ENCODE assay signal across 18 cellular contexts in genomic region chr17:50308666-50309065, GRCh38. TPM values are rescaled to one million over a fixed set of nuclear protein-coding genes. Genes with fewer than 3 reads are reported as not detected.
"Had no signal": no experiment of that assay in that cellular context is flagged by ENCODE, and none has a peak within 500 bp of the region (broad histone marks: within the 10 kb centered on the region; RNA-seq: fewer than 3 reads in every experiment).

No MANE protein-coding gene starts in this region.

- H3K4me2 ChIP-seq: neural progenitor cell had no signal

- H3K9me3 Mint-ChIP-seq: activated naive CD8-positive, alpha-beta T cell treated with anti-CD3 and anti-CD28 coated beads, Interleukin-2, amount 10 ng/mL, durations not matched to agents 7 days and 5 days; central memory CD8-positive, alpha-beta T cell; effector memory CD8-positive, alpha-beta T cell; immature natural killer cell had no signal

- H3K9me3 ChIP-seq: body of pancreas, lower lobe of right lung, right atrium auricular region, transverse colon had no signal

- H3K4me1 ChIP-seq: neural progenitor cell, parathyroid adenoma had no signal

- H3K27me3 ChIP-seq: body of pancreas, neural progenitor cell, right atrium auricular region, transverse colon had no signal

- ATAC-seq: body of pancreas; effector memory CD8-positive, alpha-beta T cell; left cardiac atrium; lower lobe of right lung; SK-N-SH treated with all-trans-retinoic acid at 6 μM for 48 hours had no signal

- H3K4me3 Mint-ChIP-seq: activated naive CD8-positive, alpha-beta T cell treated with anti-CD3 and anti-CD28 coated beads, Interleukin-2, amount 10 ng/mL, durations not matched to agents 7 days and 5 days; central memory CD8-positive, alpha-beta T cell; effector memory CD8-positive, alpha-beta T cell; immature natural killer cell; neural progenitor cell had no signal

- H3K4me1 Mint-ChIP-seq: activated naive CD8-positive, alpha-beta T cell treated with anti-CD3 and anti-CD28 coated beads, Interleukin-2, amount 10 ng/mL, durations not matched to agents 7 days and 5 days; central memory CD8-positive, alpha-beta T cell; immature natural killer cell had no signal

- DNase-seq: activated CD4-positive, CD25-positive, alpha-beta regulatory T cell; activated gamma-delta T cell; activated naive CD8-positive, alpha-beta T cell treated with anti-CD3 and anti-CD28 coated beads, Interleukin-2, amount 10 ng/mL, durations not matched to agents 7 days and 5 days; body of pancreas; effector memory CD8-positive, alpha-beta T cell; erythroblast; immature natural killer cell; left cardiac atrium; lower lobe of right lung; midbrain; substantia nigra; transverse colon had no signal

- H3K4me3 ChIP-seq: body of pancreas, lower lobe of right lung, neural progenitor cell, right atrium auricular region, skin epidermis, transverse colon had no signal

- H3K9ac ChIP-seq: neural progenitor cell, parathyroid adenoma had no signal

- H3K27ac Mint-ChIP-seq: activated naive CD8-positive, alpha-beta T cell treated with anti-CD3 and anti-CD28 coated beads, Interleukin-2, amount 10 ng/mL, durations not matched to agents 7 days and 5 days; effector memory CD8-positive, alpha-beta T cell; immature natural killer cell; neural progenitor cell had no signal

- H3K36me3 Mint-ChIP-seq: activated naive CD8-positive, alpha-beta T cell treated with anti-CD3 and anti-CD28 coated beads, Interleukin-2, amount 10 ng/mL, durations not matched to agents 7 days and 5 days; immature natural killer cell; neural progenitor cell had no signal

- H3K27ac ChIP-seq: body of pancreas, lower lobe of right lung, neural progenitor cell, parathyroid adenoma, right atrium auricular region, skin epidermis had no signal

- H2AFZ ChIP-seq: neural progenitor cell, parathyroid adenoma had no signal

- H3K79me2 ChIP-seq: parathyroid adenoma had no signal

- H3K36me3 ChIP-seq: lower lobe of right lung, neural progenitor cell, right atrium auricular region, transverse colon had no signal

RNA-seq across cellular contexts. Expression of gene TMEM92, which starts 34.4 kb away (rescaled TPM):
- total RNA-seq: activated naive CD8-positive, alpha-beta T cell treated with anti-CD3 and anti-CD28 coated beads, Interleukin-2, amount 10 ng/mL, durations not matched to agents 7 days and 5 days; body of pancreas; right atrium auricular region had no signal
- polyA plus RNA-seq: immature natural killer cell had no signal
